In genomic region chr4:11966782-11967181, GRCh38 we compare ENCODE assay signal across 29 cellular contexts.
"Had no signal": no experiment of that assay in that cellular context is flagged by ENCODE, and none has a peak within 500 bp of the region (broad histone marks: within the 10 kb centered on the region; RNA-seq: fewer than 3 reads in every experiment).

No MANE protein-coding gene starts in this region.

- H3K9ac ChIP-seq: parathyroid adenoma had no signal

- H2AFZ ChIP-seq: parathyroid adenoma had no signal

- H3K27me3 ChIP-seq: left lung, neutrophil, right atrium auricular region, right lobe of liver, tibial nerve, uterus had no signal

- ATAC-seq: left cardiac atrium; left lung; lower lobe of right lung; naive thymus-derived CD8-positive, alpha-beta T cell; psoas muscle; right lobe of liver; stimulated activated memory B cell treated with anti-CD40 and anti-IgM and Interleukin-4, amounts not matched to agents 10 μg/mL and 1 μg/mL and 100 μg/mL, for 72 hours; stimulated activated naive CD8-positive, alpha-beta T cell treated with anti-CD3 and anti-CD28 coated beads, Interleukin-15, amount 100 ng/mL, for 72 hours had no signal

- H3K4me1 Mint-ChIP-seq: naive thymus-derived CD8-positive, alpha-beta T cell; nephron; neural crest cell; stimulated activated memory B cell treated with anti-CD40 and anti-IgM and Interleukin-4, amounts not matched to agents 10 μg/mL and 1 μg/mL and 100 μg/mL, for 72 hours; stimulated activated naive CD8-positive, alpha-beta T cell treated with anti-CD3 and anti-CD28 coated beads, Interleukin-15, amount 100 ng/mL, for 72 hours had no signal

- FAIRE-seq: keratinocyte had no signal

- H3K4me3 Mint-ChIP-seq: naive thymus-derived CD8-positive, alpha-beta T cell; nephron; neural crest cell; stimulated activated memory B cell treated with anti-CD40 and anti-IgM and Interleukin-4, amounts not matched to agents 10 μg/mL and 1 μg/mL and 100 μg/mL, for 72 hours; stimulated activated naive CD8-positive, alpha-beta T cell treated with anti-CD3 and anti-CD28 coated beads, Interleukin-15, amount 100 ng/mL, for 72 hours; type B pancreatic cell had no signal

- H3K36me3 ChIP-seq: left lung, lower lobe of right lung, neutrophil, right atrium auricular region, right lobe of liver, tibial nerve, uterus had no signal

- H3K36me3 Mint-ChIP-seq: naive thymus-derived CD8-positive, alpha-beta T cell; stimulated activated memory B cell treated with anti-CD40 and anti-IgM and Interleukin-4, amounts not matched to agents 10 μg/mL and 1 μg/mL and 100 μg/mL, for 72 hours; type B pancreatic cell had no signal

- H3K9me3 ChIP-seq: left lung, lower lobe of right lung, neutrophil, psoas muscle, right atrium auricular region, right lobe of liver, tibial nerve, uterus had no signal

- DNase-seq: hippocampal formation; kidney glomerular epithelial cell; left cardiac atrium; left lung; lower lobe of right lung; mammary epithelial cell; mesenchymal stem cell; naive thymus-derived CD8-positive, alpha-beta T cell; occipital lobe; psoas muscle; right lobe of liver; stimulated activated CD4-positive, alpha-beta T cell treated with anti-CD3 and anti-CD28 coated beads, Interleukin-1b, Interleukin-23, amount 100 ng/mL, for 48 hours; stimulated activated CD4-positive, alpha-beta T cell treated with anti-CD3 and anti-CD28 coated beads, Interleukin-2, amount 100 ng/mL, for 48 hours; stimulated activated CD4-positive, alpha-beta T cell treated with anti-CD3 and anti-CD28 coated beads, Interleukin-4, amount 100 ng/mL, for 4 hours; stimulated activated CD8-positive, alpha-beta memory T cell treated with anti-CD3 and anti-CD28 coated beads, Interleukin-4, amount 100 ng/mL, for 48 hours; stimulated activated naive CD4-positive, alpha-beta T cell treated with Interleukin-2 at 50 U/mL for 16 hours; stimulated activated naive CD8-positive, alpha-beta T cell treated with anti-CD3 and anti-CD28 coated beads, Interleukin-15, amount 100 ng/mL, for 72 hours; substantia nigra; uterus had no signal

- H3K27ac ChIP-seq: left lung, lower lobe of right lung, neutrophil, parathyroid adenoma, psoas muscle, right atrium auricular region, right lobe of liver, tibial nerve, uterus had no signal

- H3K4me2 ChIP-seq: smooth muscle cell had no signal

- H3K4me1 ChIP-seq: left lung, lower lobe of right lung, parathyroid adenoma, psoas muscle, right atrium auricular region, right lobe of liver, tibial nerve, uterus had no signal

- H3K4me3 ChIP-seq: left lung, lower lobe of right lung, psoas muscle, right atrium auricular region, right lobe of liver, smooth muscle cell, tibial nerve, uterus had no signal

- H3K27ac Mint-ChIP-seq: naive thymus-derived CD8-positive, alpha-beta T cell; nephron; stimulated activated memory B cell treated with anti-CD40 and anti-IgM and Interleukin-4, amounts not matched to agents 10 μg/mL and 1 μg/mL and 100 μg/mL, for 72 hours; stimulated activated naive CD8-positive, alpha-beta T cell treated with anti-CD3 and anti-CD28 coated beads, Interleukin-15, amount 100 ng/mL, for 72 hours; type B pancreatic cell had no signal

- H3K9me3 Mint-ChIP-seq: nephron; stimulated activated memory B cell treated with anti-CD40 and anti-IgM and Interleukin-4, amounts not matched to agents 10 μg/mL and 1 μg/mL and 100 μg/mL, for 72 hours; type B pancreatic cell had no signal

- H3K27me3 Mint-ChIP-seq: stimulated activated memory B cell treated with anti-CD40 and anti-IgM and Interleukin-4, amounts not matched to agents 10 μg/mL and 1 μg/mL and 100 μg/mL, for 72 hours; type B pancreatic cell had no signal

- H3K79me2 ChIP-seq: parathyroid adenoma had no signal
